In the genomic region with DNA sequence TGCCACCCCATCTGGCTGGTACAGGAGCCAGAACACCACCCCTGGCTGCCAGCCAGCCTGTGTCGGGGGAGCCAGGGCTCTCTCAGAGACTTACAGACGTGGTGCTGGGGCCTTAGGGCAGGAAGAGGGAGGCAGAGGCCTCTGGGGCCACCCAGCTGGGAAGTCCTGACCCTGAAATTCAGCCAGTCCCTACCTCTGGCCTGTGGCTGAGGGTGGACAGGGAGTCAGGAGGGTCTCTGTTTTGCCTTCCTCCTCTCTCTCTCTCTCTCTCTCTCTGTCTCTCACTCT, we compare ENCODE assay signal across 9 cellular contexts. TPM values are rescaled to one million over a fixed set of nuclear protein-coding genes. Genes with fewer than 3 reads are reported as not detected.
A peak's percentile ranks its signal among the peaks of the same experiment; 100 is the strongest.
DNase-seq lines count a peak whose midpoint lies in the region; ATAC-seq and TF ChIP-seq lines count a peak whose summit lies in the region.
"Had no signal": no experiment of that assay in that cellular context is flagged by ENCODE, and none has a peak within 500 bp of the region (broad histone marks: within the 10 kb centered on the region; RNA-seq: fewer than 3 reads in every experiment).

No MANE protein-coding gene starts in this region.

- H3K4me3 Mint-ChIP-seq in type B pancreatic cell = no peak overlapping the region
- no peak overlapping the region for H3K4me3 Mint-ChIP-seq in stimulated activated effector memory CD8-positive, alpha-beta T cell treated with anti-CD3 and anti-CD28 coated beads, Interleukin-12 subunit alpha, Interleukin-12 subunit beta, amount 100 ng/mL, for 72 hours

- no peaks in the 10 kb centered on the region for H3F3A ChIP-seq in SK-N-SH (replicated peaks; ENCODE audit: insufficient read depth)

- H3K9me2 ChIP-seq in SK-N-SH = no peaks in the 10 kb centered on the region

- H3K9ac ChIP-seq in SK-N-SH = no peak overlapping the region

- CTCF ChIA-PET in SK-N-SH (lab: Yijun Ruan, JAX) = interaction anchor here (0.6 to 8.0 kb wide), 21 partner anchors 9 to 192 kb away, joined by 3 to 95 read pairs (median 5); a partner anchor contains a TSS

- H3K27me3 Mint-ChIP-seq in type B pancreatic cell = peaks cover 3% of the 10 kb centered on the region

- H3K36me3 Mint-ChIP-seq in type B pancreatic cell = no peaks in the 10 kb centered on the region
- H3K36me3 Mint-ChIP-seq in stimulated activated effector memory CD8-positive, alpha-beta T cell treated with anti-CD3 and anti-CD28 coated beads, Interleukin-12 subunit alpha, Interleukin-12 subunit beta, amount 100 ng/mL, for 72 hours = no peaks in the 10 kb centered on the region

- H3K79me2 ChIP-seq in SK-N-SH (ENCODE audit: insufficient read depth) = no peaks in the 10 kb centered on the region

- ATAC-seq in lower lobe of right lung = peak; percentile 40 to 62
- ATAC-seq in stimulated activated effector memory CD8-positive, alpha-beta T cell treated with anti-CD3 and anti-CD28 coated beads, Interleukin-12 subunit alpha, Interleukin-12 subunit beta, amount 100 ng/mL, for 72 hours = no peak

- peak overlapping the region; percentile 83 for H3K27ac Mint-ChIP-seq in type B pancreatic cell
- H3K27ac Mint-ChIP-seq in stimulated activated effector memory CD8-positive, alpha-beta T cell treated with anti-CD3 and anti-CD28 coated beads, Interleukin-12 subunit alpha, Interleukin-12 subunit beta, amount 100 ng/mL, for 72 hours = no peak overlapping the region

- no CpG with 5 or more reads among the region's 2 CpGs for WGBS in SK-N-SH (ENCODE audit: low lambda C conversion rate)

- TF ChIP-seq CTCF in SK-N-SH (IDR thresholded peaks at IDR 0.05) (no peak), lower lobe of right lung (IDR thresholded peaks at IDR 0.05) (no peak), type B pancreatic cell (conservative IDR thresholded peaks at IDR 0.05) (no peak)

- intact Hi-C loops in lower lobe of right lung (cut with DNase I) = no loop called here

- peak overlapping the region; percentile 84; the same call in 1 of the 2 replicates for H2AFZ ChIP-seq in SK-N-SH (ENCODE audit: low read depth)

- POLR2A ChIA-PET in SK-N-SH (lab: Yijun Ruan, JAX) = interaction anchor here (0.8 to 6.1 kb wide), 12 partner anchors 11 to 164 kb away, joined by 3 to 69 read pairs (median 5); a partner anchor contains a TSS

- H4K20me1 ChIP-seq in SK-N-SH (ENCODE audit: insufficient read depth) = no peaks in the 10 kb centered on the region

- peak; percentile 45 to 95; a peak in 3 of 4 replicates for TF ChIP-seq EP300 in SK-N-SH (IDR thresholded peaks at IDR 0.05; ENCODE audit: borderline replicate concordance in 1 of 2, low read depth in 1 of 2, low read length in 1 of 2)

- H3K4me1 ChIP-seq in SK-N-SH (ENCODE audit: control insufficient read depth in 1 of 2, insufficient read depth in 2 of 2, low read depth in 1 of 2, low read length in 1 of 2) (peaks cover 36 to 76% of the 10 kb centered on the region in 2 experiments), lower lobe of right lung (peaks cover 39% of the 10 kb centered on the region)

- H3K9me3 ChIP-seq in SK-N-SH (no peaks in the 10 kb centered on the region), lower lobe of right lung (no peaks in the 10 kb centered on the region)

- H3K27ac ChIP-seq in SK-N-SH (ENCODE audit: low read depth in 2 of 2, low read length in 1 of 2) (peak overlapping the region; percentile 38 to 100; a peak in 3 of 4 replicates), lower lobe of right lung (peak overlapping the region; percentile 86)

- H3K36me3 ChIP-seq in SK-N-SH (replicated peaks in 1 of 2; ENCODE audit: control insufficient read depth in 1 of 2, insufficient read depth in 2 of 2, low read length in 1 of 2) (no peaks in the 10 kb centered on the region), lower lobe of right lung (no peaks in the 10 kb centered on the region)

- H3K9me3 Mint-ChIP-seq in type B pancreatic cell = no peaks in the 10 kb centered on the region
- H3K9me3 Mint-ChIP-seq in stimulated activated effector memory CD8-positive, alpha-beta T cell treated with anti-CD3 and anti-CD28 coated beads, Interleukin-12 subunit alpha, Interleukin-12 subunit beta, amount 100 ng/mL, for 72 hours = no peaks in the 10 kb centered on the region

- H3K4me1 Mint-ChIP-seq in type B pancreatic cell (ENCODE audit: unreplicated experiment) = peaks cover 46% of the 10 kb centered on the region
- H3K4me1 Mint-ChIP-seq in stimulated activated effector memory CD8-positive, alpha-beta T cell treated with anti-CD3 and anti-CD28 coated beads, Interleukin-12 subunit alpha, Interleukin-12 subunit beta, amount 100 ng/mL, for 72 hours = peaks cover 7% of the 10 kb centered on the region

- peak; percentile 26; the same call in 1 of the 2 replicates for TF ChIP-seq RAD21 in SK-N-SH (IDR thresholded peaks at IDR 0.05; ENCODE audit: low read length)

- H3K4me2 ChIP-seq in SK-N-SH = no peak overlapping the region

- DNase-seq in NCI-H345 (lab: John Stamatoyannopoulos, UW) (peak; percentile 84), NCI-H345 treated with DMSO at 0.1 percent for 48 hours (lab: John Stamatoyannopoulos, UW; ENCODE audit: unreplicated experiment) (no peak), SK-N-SH (peak; percentile 84), lower lobe of right lung (peak; percentile 78), type B pancreatic cell (ENCODE audit: extremely low spot score, unreplicated experiment) (no peak)
- DNase-seq in activated CD4-positive, CD25-positive, alpha-beta regulatory T cell (lab: John Stamatoyannopoulos, UW) = no peak
- no peak for DNase-seq in activated CD4-positive, alpha-beta T cell treated with anti-CD3 and anti-CD28 coated beads, Interleukin-2, amount 50 U/mL, for 1 hour
- no peak for DNase-seq in stimulated activated effector memory CD8-positive, alpha-beta T cell treated with anti-CD3 and anti-CD28 coated beads, Interleukin-12 subunit alpha, Interleukin-12 subunit beta, amount 100 ng/mL, for 72 hours (ENCODE audit: low spot score in 2 of 2)
- DNase-seq: activated effector memory CD4-positive, alpha-beta T cell treated with Interleukin-2 at 50 U/mL for 16 hours had no signal

- H3K27me3 ChIP-seq in SK-N-SH (ENCODE audit: insufficient read depth) (no peaks in the 10 kb centered on the region), lower lobe of right lung (ENCODE audit: low read depth) (no peaks in the 10 kb centered on the region)

- H3K4me3 ChIP-seq in SK-N-SH (ENCODE audit: low read depth in 2 of 2, low read length in 1 of 2) = no peak overlapping the region
- H3K4me3 ChIP-seq in lower lobe of right lung = no peak overlapping the region

TF ChIP-seq in SK-N-SH, 30 proteins besides CTCF, POLR2A, EP300 and RAD21 (continues in another document):
- TF ChIP-seq POLR2AphosphoS5 (IDR thresholded peaks at IDR 0.05; ENCODE audit: low read depth, low read length) = peak; percentile 42; the same call in 1 of the 2 replicates
- TF ChIP-seq TCF12 (IDR thresholded peaks at IDR 0.05) = peak; percentile 75
- TF ChIP-seq, protein P1, sequence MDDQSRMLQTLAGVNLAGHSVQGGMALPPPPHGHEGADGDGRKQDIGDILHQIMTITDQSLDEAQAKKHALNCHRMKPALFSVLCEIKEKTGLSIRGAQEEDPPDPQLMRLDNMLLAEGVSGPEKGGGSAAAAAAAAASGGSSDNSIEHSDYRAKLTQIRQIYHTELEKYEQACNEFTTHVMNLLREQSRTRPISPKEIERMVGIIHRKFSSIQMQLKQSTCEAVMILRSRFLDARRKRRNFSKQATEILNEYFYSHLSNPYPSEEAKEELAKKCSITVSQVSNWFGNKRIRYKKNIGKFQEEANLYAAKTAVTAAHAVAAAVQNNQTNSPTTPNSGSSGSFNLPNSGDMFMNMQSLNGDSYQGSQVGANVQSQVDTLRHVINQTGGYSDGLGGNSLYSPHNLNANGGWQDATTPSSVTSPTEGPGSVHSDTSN (IDR thresholded peaks at IDR 0.05) = 0 out of 2 replicates have a peak, but pooled peaks have one; percentile 21
- no peak for TF ChIP-seq YY1 (IDR thresholded peaks at IDR 0.05; ENCODE audit: low read depth)
- TF ChIP-seq, protein P2, sequence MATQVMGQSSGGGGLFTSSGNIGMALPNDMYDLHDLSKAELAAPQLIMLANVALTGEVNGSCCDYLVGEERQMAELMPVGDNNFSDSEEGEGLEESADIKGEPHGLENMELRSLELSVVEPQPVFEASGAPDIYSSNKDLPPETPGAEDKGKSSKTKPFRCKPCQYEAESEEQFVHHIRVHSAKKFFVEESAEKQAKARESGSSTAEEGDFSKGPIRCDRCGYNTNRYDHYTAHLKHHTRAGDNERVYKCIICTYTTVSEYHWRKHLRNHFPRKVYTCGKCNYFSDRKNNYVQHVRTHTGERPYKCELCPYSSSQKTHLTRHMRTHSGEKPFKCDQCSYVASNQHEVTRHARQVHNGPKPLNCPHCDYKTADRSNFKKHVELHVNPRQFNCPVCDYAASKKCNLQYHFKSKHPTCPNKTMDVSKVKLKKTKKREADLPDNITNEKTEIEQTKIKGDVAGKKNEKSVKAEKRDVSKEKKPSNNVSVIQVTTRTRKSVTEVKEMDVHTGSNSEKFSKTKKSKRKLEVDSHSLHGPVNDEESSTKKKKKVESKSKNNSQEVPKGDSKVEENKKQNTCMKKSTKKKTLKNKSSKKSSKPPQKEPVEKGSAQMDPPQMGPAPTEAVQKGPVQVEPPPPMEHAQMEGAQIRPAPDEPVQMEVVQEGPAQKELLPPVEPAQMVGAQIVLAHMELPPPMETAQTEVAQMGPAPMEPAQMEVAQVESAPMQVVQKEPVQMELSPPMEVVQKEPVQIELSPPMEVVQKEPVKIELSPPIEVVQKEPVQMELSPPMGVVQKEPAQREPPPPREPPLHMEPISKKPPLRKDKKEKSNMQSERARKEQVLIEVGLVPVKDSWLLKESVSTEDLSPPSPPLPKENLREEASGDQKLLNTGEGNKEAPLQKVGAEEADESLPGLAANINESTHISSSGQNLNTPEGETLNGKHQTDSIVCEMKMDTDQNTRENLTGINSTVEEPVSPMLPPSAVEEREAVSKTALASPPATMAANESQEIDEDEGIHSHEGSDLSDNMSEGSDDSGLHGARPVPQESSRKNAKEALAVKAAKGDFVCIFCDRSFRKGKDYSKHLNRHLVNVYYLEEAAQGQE (IDR thresholded peaks at IDR 0.05; ENCODE audit: low read depth, low read length) = no peak
- peak; percentile 91 for TF ChIP-seq FOXJ3 (CRISPR knock-in tag; IDR thresholded peaks at IDR 0.05)
- TF ChIP-seq, protein P3, sequence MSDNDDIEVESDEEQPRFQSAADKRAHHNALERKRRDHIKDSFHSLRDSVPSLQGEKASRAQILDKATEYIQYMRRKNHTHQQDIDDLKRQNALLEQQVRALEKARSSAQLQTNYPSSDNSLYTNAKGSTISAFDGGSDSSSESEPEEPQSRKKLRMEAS (IDR thresholded peaks at IDR 0.05; ENCODE audit: low read depth) = no peak
- no peak for TF ChIP-seq EZH2phosphoT487 (IDR thresholded peaks at IDR 0.05; ENCODE audit: borderline replicate concordance, low read depth)
- TF ChIP-seq CHD2 (IDR thresholded peaks at IDR 0.05; ENCODE audit: low read length, partially characterized antibody) = peak; percentile 72
- peak; percentile 85 for TF ChIP-seq NFIC (IDR thresholded peaks at IDR 0.05; ENCODE audit: borderline replicate concordance)
- TF ChIP-seq GATA2 (CRISPR knock-in tag; IDR thresholded peaks at IDR 0.05) = peak; percentile 46; the same call in 1 of the 2 replicates

RNA-seq across cellular contexts. Expression of a gene that starts 52.5 kb away (rescaled TPM):
- polyA plus RNA-seq in SK-N-SH (2012; rRNA removed) = 3.7 and 4.2 TPM in 2 replicates
- polyA plus RNA-seq in SK-N-SH (2012; cell fraction: cytosol; rRNA removed) = 2.8 and 4.5 TPM in 2 replicates
- polyA plus RNA-seq in SK-N-SH (2012; cell fraction: nucleus; rRNA removed) = 2.3 and 3.5 TPM in 2 replicates
- total RNA-seq in lower lobe of right lung = 18.5 TPM
- 23.5 and 157 TPM in 2 replicates for total RNA-seq in type B pancreatic cell (ENCODE audit: low replicate concordance)

Comparison
In these comparisons a context has a peak if more than half of its experiments do, and no peak if none do; other contexts are left out.
1. DNase-seq: peak in NCI-H345 (single experiment), SK-N-SH (single experiment) and lower lobe of right lung (single experiment); none in NCI-H345 treated with DMSO at 0.1 percent for 48 hours (single experiment), type B pancreatic cell (single experiment), activated CD4-positive, CD25-positive, alpha-beta regulatory T cell (0 of 4), activated CD4-positive, alpha-beta T cell treated with anti-CD3 and anti-CD28 coated beads, Interleukin-2, amount 50 U/mL, for 1 hour (single experiment) and stimulated activated effector memory CD8-positive, alpha-beta T cell treated with anti-CD3 and anti-CD28 coated beads, Interleukin-12 subunit alpha, Interleukin-12 subunit beta, amount 100 ng/mL, for 72 hours (0 of 2).